Comparison of ENCODE assay signal across 24 cellular contexts in genomic region chr11:30358569-30358968, GRCh38. TPM values are rescaled to one million over a fixed set of nuclear protein-coding genes. Genes with fewer than 3 reads are reported as not detected.
A peak's percentile ranks its signal among the peaks of the same experiment; 100 is the strongest.
DNase-seq lines count a peak whose midpoint lies in the region; ATAC-seq and TF ChIP-seq lines count a peak whose summit lies in the region.
"Had no signal": no experiment of that assay in that cellular context is flagged by ENCODE, and none has a peak within 500 bp of the region (broad histone marks: within the 10 kb centered on the region; RNA-seq: fewer than 3 reads in every experiment).

No MANE protein-coding gene starts in this region.

- H3K27me3 ChIP-seq in left ventricle myocardium inferior (ENCODE audit: low read depth) (no peaks in the 10 kb centered on the region), osteoblast (ENCODE audit: insufficient read depth, low read length) (no peaks in the 10 kb centered on the region)
- H3K27me3 ChIP-seq: BLaER1 treated with 17β-estradiol and CSF1 and Interleukin-3, amounts not matched to agents 10 nM and 100 nM had no signal

- DNase-seq in Right ventricle myocardium superior (peak; percentile 54), cardiac septum (ENCODE audit: low spot score) (no peak), left ventricle myocardium inferior (peak; percentile 36), osteoblast (ENCODE audit: insufficient read length, low spot score, missing footprints) (peak; percentile 58), islet precursor cell (no peak), germinal center (ENCODE audit: low spot score) (no peak)
- DNase-seq: Caco-2; CD4-positive, alpha-beta T cell; DMS 273 treated with DMSO at 0.1 percent for 48 hours; DMS79; EL; GF-D8; MM.1S; NCI-H2029; NCI-H446 treated with DMSO at 0.1 percent for 48 hours; NCI-H526; NCI-H82; RPMI8226; SHP77 treated with DMSO at 0.1 percent for 48 hours had no signal

- H3K36me3 ChIP-seq in left ventricle myocardium inferior (no peaks in the 10 kb centered on the region), osteoblast (ENCODE audit: insufficient read depth, low read length) (no peaks in the 10 kb centered on the region)
- H3K36me3 ChIP-seq: BLaER1 treated with 17β-estradiol and CSF1 and Interleukin-3, amounts not matched to agents 10 nM and 100 nM had no signal

- intact Hi-C loops in Right ventricle myocardium superior (cut with DNase I) (loop anchor here (5.0 kb wide), 1 partner anchor 559 kb away; no protein-coding TSS in a partner anchor), cardiac septum (cut with DNase I) (loop anchor here (10.0 kb wide), 1 partner anchor 226 kb away; the partner anchor contains the start of gene MPPED2), left ventricle myocardium inferior (cut with micrococcal nuclease) (no loop called here)

- H2AFZ ChIP-seq in osteoblast (ENCODE audit: low read length) = no peak overlapping the region

- H3K4me3 ChIP-seq in left ventricle myocardium inferior = no peak overlapping the region
- no peak overlapping the region for H3K4me3 ChIP-seq in osteoblast (ENCODE audit: insufficient read depth, low read length)
- H3K4me3 ChIP-seq: BLaER1 treated with 17β-estradiol and CSF1 and Interleukin-3, amounts not matched to agents 10 nM and 100 nM; SK-N-MC had no signal

- no peak for TF ChIP-seq CTCF in left ventricle myocardium inferior (IDR thresholded peaks at IDR 0.05; ENCODE audit: borderline replicate concordance)
- no peak for TF ChIP-seq CTCF in osteoblast (IDR thresholded peaks at IDR 0.05; ENCODE audit: extremely low read depth, low read depth, low read length)

- peak; percentile 85 for ATAC-seq in Right ventricle myocardium superior (ENCODE audit: poor library complexity)
- ATAC-seq in GM18519 (IDR thresholded peaks at IDR 0.05; ENCODE audit: low FRiP score, unreplicated experiment) = no peak
- ATAC-seq: HCT116 had no signal

- no peaks in the 10 kb centered on the region for H3K79me2 ChIP-seq in osteoblast (ENCODE audit: insufficient read depth, low read length)

- no peaks in the 10 kb centered on the region for H4K20me1 ChIP-seq in osteoblast (ENCODE audit: insufficient read depth, low read length)
- H4K20me1 ChIP-seq: BLaER1 treated with 17β-estradiol and CSF1 and Interleukin-3, amounts not matched to agents 10 nM and 100 nM had no signal

- H3K9me3 ChIP-seq in left ventricle myocardium inferior (replicated peaks) = no peaks in the 10 kb centered on the region
- no peaks in the 10 kb centered on the region for H3K9me3 ChIP-seq in osteoblast (ENCODE audit: low read depth, low read length)
- H3K9me3 ChIP-seq: Caco-2 had no signal

- peaks cover 12% of the 10 kb centered on the region for H3K4me1 ChIP-seq in left ventricle myocardium inferior
- no peaks in the 10 kb centered on the region for H3K4me1 ChIP-seq in osteoblast (ENCODE audit: insufficient read depth, low read length)
- H3K4me1 ChIP-seq: Caco-2 had no signal

- H3K4me2 ChIP-seq in osteoblast (ENCODE audit: insufficient read depth, low read length) = no peak overlapping the region
- H3K4me2 ChIP-seq: BLaER1 treated with 17β-estradiol and CSF1 and Interleukin-3, amounts not matched to agents 10 nM and 100 nM; KMS-11 had no signal

- H3K27ac ChIP-seq in left ventricle myocardium inferior (replicated peaks) (peak overlapping the region; percentile 9), osteoblast (ENCODE audit: low read depth, low read length) (no peak overlapping the region)
- H3K27ac ChIP-seq: BLaER1 treated with 17β-estradiol and CSF1 and Interleukin-3, amounts not matched to agents 10 nM and 100 nM; KMS-11; SK-N-MC had no signal

RNA-seq across cellular contexts. Expression of gene ARL14EP, which starts 35.7 kb away (rescaled TPM):
- total RNA-seq in Right ventricle myocardium superior (35.5 TPM), cardiac septum (25.4 TPM), left ventricle myocardium inferior (36.5 TPM), osteoblast (29.7 and 48.0 TPM in 2 replicates)

Comparison
In these comparisons a context has a peak if more than half of its experiments do, and no peak if none do; other contexts are left out.
1. DNase-seq: peak in Right ventricle myocardium superior (single experiment), left ventricle myocardium inferior (single experiment) and osteoblast (single experiment); none in cardiac septum (single experiment), islet precursor cell (single experiment) and germinal center (single experiment).